ENCODE assay signal across 33 cellular contexts in the genomic region with DNA sequence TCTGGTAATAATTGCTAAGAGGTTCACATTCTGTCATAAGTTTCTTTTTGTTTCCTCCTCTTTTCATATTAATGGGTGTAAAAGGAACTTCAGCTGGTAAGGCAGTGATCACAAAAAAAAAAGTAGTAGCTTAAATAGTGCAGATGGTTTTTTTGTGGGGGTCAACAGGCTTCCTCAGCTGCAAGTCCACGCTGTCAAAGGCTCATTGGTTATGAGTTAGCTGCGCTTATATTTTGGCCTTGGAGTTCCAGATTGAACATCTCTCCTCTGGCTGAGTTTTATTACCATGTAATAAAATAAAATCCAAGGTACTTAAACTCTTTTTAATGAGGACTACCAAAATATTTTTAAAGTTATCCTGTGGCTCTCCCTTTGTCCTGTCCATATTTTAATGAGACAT.
"Had no signal": no experiment of that assay in that cellular context is flagged by ENCODE, and none has a peak within 500 bp of the region (broad histone marks: within the 10 kb centered on the region; RNA-seq: fewer than 3 reads in every experiment).

No MANE protein-coding gene starts in this region.

- ATAC-seq: activated CD4-positive, CD25-positive, alpha-beta regulatory T cell treated with anti-CD3 and anti-CD28 coated beads, Interleukin-2, amount 50 U/mL, for 24 hours; heart right ventricle; naive thymus-derived CD8-positive, alpha-beta T cell; sciatic nerve; stimulated activated effector memory CD8-positive, alpha-beta T cell treated with anti-CD3 and anti-CD28 coated beads, Interleukin-12 subunit alpha, Interleukin-12 subunit beta, amount 100 ng/mL, for 72 hours had no signal

- H3K4me1 ChIP-seq: ascending aorta had no signal

- FAIRE-seq: islet of Langerhans had no signal

- H3K4me3 Mint-ChIP-seq: activated naive CD4-positive, alpha-beta T cell treated with anti-CD3 and anti-CD28 coated beads, Interleukin-2, amount 10 ng/mL, durations not matched to agents 7 days and 5 days; activated naive CD8-positive, alpha-beta T cell treated with anti-CD3 and anti-CD28 coated beads, Interleukin-2, amount 10 ng/mL, durations not matched to agents 7 days and 5 days; activated T-helper 1 cell treated with anti-CD3 and anti-CD28 coated beads, Interleukin-12 subunit alpha, Interleukin-12 subunit beta, Interleukin-2, Interleukin-4 antibody, amounts not matched to agents 30 ng/mL and 10 ng/mL and 1 ng/mL, durations not matched to agents 14 hours and 24 hours and 36 hours; brain; memory B cell; naive thymus-derived CD8-positive, alpha-beta T cell; stimulated activated effector memory CD8-positive, alpha-beta T cell treated with anti-CD3 and anti-CD28 coated beads, Interleukin-12 subunit alpha, Interleukin-12 subunit beta, amount 100 ng/mL, for 72 hours; stimulated activated naive CD8-positive, alpha-beta T cell treated with anti-CD3 and anti-CD28 coated beads, Interleukin-15, Interleukin-2, amounts not matched to agents 100 ng/mL and 50 ng/mL, for 24 hours; T-helper 1 cell treated with Interleukin-12 subunit alpha and Interleukin-12 subunit beta and Interleukin-4 antibody, amounts not matched to agents 30 μg/mL and 1 μg/mL, for 36 hours had no signal

- H3K27ac Mint-ChIP-seq: activated naive CD4-positive, alpha-beta T cell treated with anti-CD3 and anti-CD28 coated beads, Interleukin-2, amount 10 ng/mL, durations not matched to agents 7 days and 5 days; activated naive CD8-positive, alpha-beta T cell treated with anti-CD3 and anti-CD28 coated beads, Interleukin-2, amount 10 ng/mL, durations not matched to agents 7 days and 5 days; activated T-helper 1 cell treated with anti-CD3 and anti-CD28 coated beads, Interleukin-12 subunit alpha, Interleukin-12 subunit beta, Interleukin-2, Interleukin-4 antibody, amounts not matched to agents 30 ng/mL and 10 ng/mL and 1 ng/mL, durations not matched to agents 14 hours and 24 hours and 36 hours; memory B cell; naive thymus-derived CD8-positive, alpha-beta T cell; progenitor cell of endocrine pancreas; stimulated activated effector memory CD8-positive, alpha-beta T cell treated with anti-CD3 and anti-CD28 coated beads, Interleukin-12 subunit alpha, Interleukin-12 subunit beta, amount 100 ng/mL, for 72 hours; stimulated activated naive CD8-positive, alpha-beta T cell treated with anti-CD3 and anti-CD28 coated beads, Interleukin-15, Interleukin-2, amounts not matched to agents 100 ng/mL and 50 ng/mL, for 24 hours; T-helper 1 cell treated with Interleukin-12 subunit alpha and Interleukin-12 subunit beta and Interleukin-4 antibody, amounts not matched to agents 30 μg/mL and 1 μg/mL, for 36 hours had no signal

- DNase-seq: activated CD4-positive, alpha-beta T cell treated with anti-CD3 and anti-CD28 coated beads for 48 hours; activated CD4-positive, alpha-beta T cell treated with anti-CD3 and anti-CD28 coated beads, Interleukin-2, amount 50 U/mL, for 48 hours; activated CD8-positive, alpha-beta memory T cell treated with anti-CD3 and anti-CD28 coated beads for 24 hours; activated effector memory CD4-positive, alpha-beta T cell treated with anti-CD3 and anti-CD28 coated beads, Interleukin-2, amount 50 U/mL, for 16 hours; activated naive CD4-positive, alpha-beta T cell treated with anti-CD3 and anti-CD28 coated beads, Interleukin-2, amount 10 ng/mL, durations not matched to agents 7 days and 5 days; activated naive CD8-positive, alpha-beta T cell treated with anti-CD3 and anti-CD28 coated beads, Interleukin-2, amount 10 ng/mL, durations not matched to agents 7 days and 5 days; dorsolateral prefrontal cortex; effector memory CD4-positive, alpha-beta T cell; erythroblast; foreskin melanocyte; heart right ventricle; naive thymus-derived CD8-positive, alpha-beta T cell; stimulated activated CD4-positive, alpha-beta T cell treated with anti-CD3 and anti-CD28 coated beads, Interleukin-4, amount 100 ng/mL, for 24 hours; SW 1271; T1000; trophoblast cell; WERI-Rb-1 had no signal

- H3K9me3 ChIP-seq: ascending aorta, heart right ventricle, thoracic aorta, vagina had no signal

- H3K9me3 Mint-ChIP-seq: activated naive CD4-positive, alpha-beta T cell treated with anti-CD3 and anti-CD28 coated beads, Interleukin-2, amount 10 ng/mL, durations not matched to agents 7 days and 5 days; activated T-helper 1 cell treated with anti-CD3 and anti-CD28 coated beads, Interleukin-12 subunit alpha, Interleukin-12 subunit beta, Interleukin-2, Interleukin-4 antibody, amounts not matched to agents 30 ng/mL and 10 ng/mL and 1 ng/mL, durations not matched to agents 14 hours and 24 hours and 36 hours; brain; memory B cell; naive thymus-derived CD8-positive, alpha-beta T cell; stimulated activated effector memory CD8-positive, alpha-beta T cell treated with anti-CD3 and anti-CD28 coated beads, Interleukin-12 subunit alpha, Interleukin-12 subunit beta, amount 100 ng/mL, for 72 hours; stimulated activated naive CD8-positive, alpha-beta T cell treated with anti-CD3 and anti-CD28 coated beads, Interleukin-15, Interleukin-2, amounts not matched to agents 100 ng/mL and 50 ng/mL, for 24 hours; T-helper 1 cell treated with Interleukin-12 subunit alpha and Interleukin-12 subunit beta and Interleukin-4 antibody, amounts not matched to agents 30 μg/mL and 1 μg/mL, for 36 hours had no signal

- H3K4me3 ChIP-seq: ascending aorta, cardiac muscle cell, coronary artery, heart right ventricle, skin epidermis, thoracic aorta had no signal

- H3K36me3 ChIP-seq: ascending aorta, cardiac muscle cell, heart right ventricle, thoracic aorta, vagina, WERI-Rb-1 had no signal

- H3K27ac ChIP-seq: ascending aorta, cardiac muscle cell, coronary artery, skin epidermis, thoracic aorta, vagina, WERI-Rb-1 had no signal

- H3K27me3 Mint-ChIP-seq: activated naive CD4-positive, alpha-beta T cell treated with anti-CD3 and anti-CD28 coated beads, Interleukin-2, amount 10 ng/mL, durations not matched to agents 7 days and 5 days; activated naive CD8-positive, alpha-beta T cell treated with anti-CD3 and anti-CD28 coated beads, Interleukin-2, amount 10 ng/mL, durations not matched to agents 7 days and 5 days; memory B cell; progenitor cell of endocrine pancreas; stimulated activated naive CD8-positive, alpha-beta T cell treated with anti-CD3 and anti-CD28 coated beads, Interleukin-15, Interleukin-2, amounts not matched to agents 100 ng/mL and 50 ng/mL, for 24 hours had no signal

- H3K4me1 Mint-ChIP-seq: activated naive CD4-positive, alpha-beta T cell treated with anti-CD3 and anti-CD28 coated beads, Interleukin-2, amount 10 ng/mL, durations not matched to agents 7 days and 5 days; activated naive CD8-positive, alpha-beta T cell treated with anti-CD3 and anti-CD28 coated beads, Interleukin-2, amount 10 ng/mL, durations not matched to agents 7 days and 5 days; memory B cell; naive thymus-derived CD8-positive, alpha-beta T cell; stimulated activated effector memory CD8-positive, alpha-beta T cell treated with anti-CD3 and anti-CD28 coated beads, Interleukin-12 subunit alpha, Interleukin-12 subunit beta, amount 100 ng/mL, for 72 hours had no signal

- H3K36me3 Mint-ChIP-seq: activated naive CD4-positive, alpha-beta T cell treated with anti-CD3 and anti-CD28 coated beads, Interleukin-2, amount 10 ng/mL, durations not matched to agents 7 days and 5 days; activated naive CD8-positive, alpha-beta T cell treated with anti-CD3 and anti-CD28 coated beads, Interleukin-2, amount 10 ng/mL, durations not matched to agents 7 days and 5 days; brain; memory B cell; naive thymus-derived CD8-positive, alpha-beta T cell; stimulated activated effector memory CD8-positive, alpha-beta T cell treated with anti-CD3 and anti-CD28 coated beads, Interleukin-12 subunit alpha, Interleukin-12 subunit beta, amount 100 ng/mL, for 72 hours had no signal

- H3K27me3 ChIP-seq: ascending aorta, cardiac muscle cell, dorsolateral prefrontal cortex, heart right ventricle, vagina had no signal
